Comparison of ENCODE assay signal across 10 cellular contexts in genomic region chr3:151145713-151146070, GRCh38.
DNase-seq lines count a peak whose midpoint lies in the region; ATAC-seq and TF ChIP-seq lines count a peak whose summit lies in the region.
"Had no signal": no experiment of that assay in that cellular context is flagged by ENCODE, and none has a peak within 500 bp of the region (broad histone marks: within the 10 kb centered on the region; RNA-seq: fewer than 3 reads in every experiment).

No MANE protein-coding gene starts in this region.

- no peak overlapping the region for H3K27ac ChIP-seq in coronary artery
- H3K27ac ChIP-seq: breast epithelium had no signal

- no peak for TF ChIP-seq CTCF in coronary artery (IDR thresholded peaks at IDR 0.05)

- peak; percentile 6 for ATAC-seq in GM19035 (IDR thresholded peaks at IDR 0.05; ENCODE audit: unreplicated experiment)
- ATAC-seq in HG02885 (IDR thresholded peaks at IDR 0.05; ENCODE audit: poor library complexity, unreplicated experiment), result peak; percentile 11

- H3K4me3 ChIP-seq in coronary artery, result peak overlapping the region; percentile 1

- no peak for DNase-seq in coronary artery (ENCODE audit: low spot score)
- peak; percentile 7 for DNase-seq in pons (ENCODE audit: low spot score)
- no peak for DNase-seq in NCI-H82 (lab: John Stamatoyannopoulos, UW)
- no peak for DNase-seq in kidney glomerular epithelial cell (lab: John Stamatoyannopoulos, UW)
- no peak for DNase-seq in hippocampal formation (lab: John Stamatoyannopoulos, UW)
- DNase-seq in epidermal melanocyte (ENCODE audit: insufficient read length, low spot score), result no peak
- DNase-seq: activated CD4-positive, CD25-positive, alpha-beta regulatory T cell treated with anti-CD3 and anti-CD28 coated beads, Interleukin-2, amount 50 U/mL, for 72 hours had no signal
